Comparison of ENCODE assay signal across 15 cellular contexts in genomic region chr20:8344106-8344505, GRCh38.
DNase-seq lines count a peak whose midpoint lies in the region; TF ChIP-seq lines count a peak whose summit lies in the region.
"Had no signal": no experiment of that assay in that cellular context is flagged by ENCODE, and none has a peak within 500 bp of the region (broad histone marks: within the 10 kb centered on the region; RNA-seq: fewer than 3 reads in every experiment).

No MANE protein-coding gene starts in this region.

- no peak for TF ChIP-seq CTCF in Loucy (conservative IDR thresholded peaks at IDR 0.05; ENCODE audit: low read length)

- CTCF ChIA-PET in activated CD4-positive, alpha-beta memory T cell treated with anti-CD3 and anti-CD28 coated beads for 36 hours (lab: Charles Lee) = interaction anchor here (1.1 kb wide), 1 partner anchor 8 kb away, joined by 3 read pairs; no protein-coding TSS in a partner anchor

- H3K4me3 ChIP-seq in Loucy (ENCODE audit: low read length, poor library complexity, severe bottlenecking) = peak overlapping the region; percentile 48
- H3K4me3 ChIP-seq: GM23248 had no signal

- H3K4me2 ChIP-seq in Loucy (ENCODE audit: low read depth, low read length, poor library complexity, severe bottlenecking) = peak overlapping the region; percentile 67

- no peaks in the 10 kb centered on the region for H3K36me3 ChIP-seq in Loucy (ENCODE audit: insufficient read depth, low read length)

- intact Hi-C loops in posterior cingulate gyrus (cut with DNase I) = no loop called here
- intact Hi-C loops in activated CD4-positive, alpha-beta memory T cell treated with anti-CD3 and anti-CD28 coated beads for 36 hours (cut with micrococcal nuclease) = no loop called here

- H3K4me1 ChIP-seq in Loucy (ENCODE audit: insufficient read depth, low read length, poor library complexity, severe bottlenecking) = peaks cover 48% of the 10 kb centered on the region

- H3K9ac ChIP-seq in Loucy (ENCODE audit: low read depth, low read length, poor library complexity, severe bottlenecking) = peak overlapping the region; percentile 46
- H3K9ac ChIP-seq: GM23248 had no signal

- no peaks in the 10 kb centered on the region for H3K9me3 ChIP-seq in Loucy (ENCODE audit: insufficient read depth, low read depth, low read length)

- H3K9me2 ChIP-seq in Loucy (replicated peaks; ENCODE audit: low read depth, low read length) = no peaks in the 10 kb centered on the region

- no peak overlapping the region for H2AFZ ChIP-seq in Loucy (ENCODE audit: low read length)
- H2AFZ ChIP-seq: GM23248 had no signal

- H3F3A ChIP-seq in Loucy (ENCODE audit: low read depth) = no peaks in the 10 kb centered on the region

- no peaks in the 10 kb centered on the region for H4K20me1 ChIP-seq in Loucy (ENCODE audit: insufficient read depth, low read length, poor library complexity, severe bottlenecking)

- no peak overlapping the region for H3K4me3 Mint-ChIP-seq in activated CD4-positive, alpha-beta memory T cell treated with anti-CD3 and anti-CD28 coated beads for 36 hours
- H3K4me3 Mint-ChIP-seq: B cell; CD4-positive, alpha-beta T cell had no signal

- H3K36me3 Mint-ChIP-seq in activated CD4-positive, alpha-beta memory T cell treated with anti-CD3 and anti-CD28 coated beads for 36 hours = no peaks in the 10 kb centered on the region

- no peaks in the 10 kb centered on the region for H3K27me3 Mint-ChIP-seq in activated CD4-positive, alpha-beta memory T cell treated with anti-CD3 and anti-CD28 coated beads for 36 hours
- H3K27me3 Mint-ChIP-seq: B cell; CD4-positive, alpha-beta T cell had no signal

- H3K79me2 ChIP-seq in Loucy (ENCODE audit: insufficient read depth, low read length) = peaks cover 3% of the 10 kb centered on the region; the same call in 1 of the 2 replicates

- no peaks in the 10 kb centered on the region for H3K4me1 Mint-ChIP-seq in activated CD4-positive, alpha-beta memory T cell treated with anti-CD3 and anti-CD28 coated beads for 36 hours (ENCODE audit: low read depth)
- H3K4me1 Mint-ChIP-seq: B cell had no signal

- DNase-seq in medulla oblongata (ENCODE audit: extremely low spot score) = peak; percentile 33
- peak in 7 of 10 donors; percentile 28 to 86 (median 57) for DNase-seq in posterior cingulate gyrus
- no peak for DNase-seq in GM19238 (ENCODE audit: insufficient read length, low spot score)
- no peak for DNase-seq in SKM-1 treated with dmso at 0.1 percent for 144 hours (lab: John Stamatoyannopoulos, UW; ENCODE audit: unreplicated experiment)
- DNase-seq in activated CD4-positive, alpha-beta memory T cell treated with anti-CD3 and anti-CD28 coated beads for 36 hours = no peak
- DNase-seq in Kasumi-1 (lab: John Stamatoyannopoulos, UW) = no peak
- DNase-seq: ACHN; Calu3; CD4-positive, alpha-beta T cell; DMS 273 treated with DMSO at 0.1 percent for 48 hours; GM23248; H7; IMR-90 had no signal

- H3K27me3 ChIP-seq in Loucy (ENCODE audit: insufficient read depth, low read length, poor library complexity, severe bottlenecking) = no peaks in the 10 kb centered on the region

- POLR2A ChIA-PET in activated CD4-positive, alpha-beta memory T cell treated with anti-CD3 and anti-CD28 coated beads for 36 hours (lab: Charles Lee) = no interaction called here

- H3K9me3 Mint-ChIP-seq in activated CD4-positive, alpha-beta memory T cell treated with anti-CD3 and anti-CD28 coated beads for 36 hours = no peaks in the 10 kb centered on the region
- H3K9me3 Mint-ChIP-seq: CD4-positive, alpha-beta T cell had no signal

- H3K27ac Mint-ChIP-seq in activated CD4-positive, alpha-beta memory T cell treated with anti-CD3 and anti-CD28 coated beads for 36 hours = no peak overlapping the region
- H3K27ac Mint-ChIP-seq: B cell; CD4-positive, alpha-beta T cell had no signal

Comparison
In these comparisons a context has a peak if more than half of its experiments do, and no peak if none do; other contexts are left out.
1. DNase-seq: peak in medulla oblongata (single experiment) and posterior cingulate gyrus (7 of 10); none in GM19238 (single experiment), SKM-1 treated with dmso at 0.1 percent for 144 hours (single experiment), activated CD4-positive, alpha-beta memory T cell treated with anti-CD3 and anti-CD28 coated beads for 36 hours (single experiment) and Kasumi-1 (0 of 2).